ENCODE assay signal across 8 cellular contexts in genomic region chr19:13100031-13100588, GRCh38. TPM values are rescaled to one million over a fixed set of nuclear protein-coding genes. Genes with fewer than 3 reads are reported as not detected.
DNase-seq lines count a peak whose midpoint lies in the region; ATAC-seq and TF ChIP-seq lines count a peak whose summit lies in the region.

No MANE protein-coding gene starts in this region.

- peaks cover 4% of the 10 kb centered on the region for H3K36me3 Mint-ChIP-seq in activated naive CD4-positive, alpha-beta T cell treated with anti-CD3 and anti-CD28 coated beads for 36 hours (ENCODE audit: low read depth)
- H3K36me3 Mint-ChIP-seq in naive B cell = peaks cover 9% of the 10 kb centered on the region in 2 donors

- H3K27me3 Mint-ChIP-seq in activated naive CD4-positive, alpha-beta T cell treated with anti-CD3 and anti-CD28 coated beads for 36 hours (ENCODE audit: low read depth) = peaks cover 25% of the 10 kb centered on the region
- no peaks in the 10 kb centered on the region for H3K27me3 Mint-ChIP-seq in naive B cell

- peaks cover 54% of the 10 kb centered on the region for H3K4me1 Mint-ChIP-seq in activated naive CD4-positive, alpha-beta T cell treated with anti-CD3 and anti-CD28 coated beads for 36 hours (ENCODE audit: low read depth)
- H3K4me1 Mint-ChIP-seq in naive B cell = peaks cover 36 to 57% (median 45%) of the 10 kb centered on the region in 3 donors

- no peak for TF ChIP-seq CTCF in vagina (IDR thresholded peaks at IDR 0.05)

- H3K4me3 Mint-ChIP-seq in activated naive CD4-positive, alpha-beta T cell treated with anti-CD3 and anti-CD28 coated beads for 36 hours = peak overlapping the region; percentile 60
- H3K4me3 Mint-ChIP-seq in naive B cell = peak overlapping the region; percentile 88 to 98 (median 92)

- intact Hi-C loops in activated naive CD4-positive, alpha-beta T cell treated with anti-CD3 and anti-CD28 coated beads for 36 hours (cut with micrococcal nuclease) = loop anchor here (1.0 to 5.0 kb wide), 4 partner anchors 17 to 318 kb away; no protein-coding TSS in a partner anchor
- intact Hi-C loops in vagina (cut with DNase I) = loop anchor here (5.0 kb wide), 1 partner anchor 52 kb away; the partner anchor contains the start of genes IER2 and STX10

- CTCF ChIA-PET in activated naive CD4-positive, alpha-beta T cell treated with anti-CD3 and anti-CD28 coated beads for 36 hours (lab: Charles Lee) = interaction anchor here (0.7 to 1.5 kb wide), 7 partner anchors 32 to 135 kb away, joined by 3 to 8 read pairs (median 3); no protein-coding TSS in a partner anchor

- peak overlapping the region; percentile 90 for H3K27ac ChIP-seq in vagina

- no peaks in the 10 kb centered on the region for H3K36me3 ChIP-seq in vagina

- DNase-seq in CD1c-positive myeloid dendritic cell (ENCODE audit: extremely low spot score) = peak; percentile 57
- DNase-seq in NAMALWA (ENCODE audit: low spot score) = peak; percentile 40
- DNase-seq in activated naive CD4-positive, alpha-beta T cell treated with anti-CD3 and anti-CD28 coated beads for 36 hours = peak; percentile 85
- no peak for DNase-seq in naive B cell
- DNase-seq in vagina (ENCODE audit: extremely low spot score in 2 of 2) = no peak
- DNase-seq in NCI-H2107 (lab: John Stamatoyannopoulos, UW) = no peak
- DNase-seq in DMS 273 treated with DMSO at 0.1 percent for 48 hours (lab: John Stamatoyannopoulos, UW) = no peak

- peak overlapping the region in 1 of 2 donors; percentile 39 for H3K4me3 ChIP-seq in vagina

- H3K27me3 ChIP-seq in vagina = no peaks in the 10 kb centered on the region

- no peaks in the 10 kb centered on the region for H3K9me3 ChIP-seq in vagina

- TF ChIP-seq POLR2A in vagina (IDR thresholded peaks at IDR 0.05) = no peak

- no peaks in the 10 kb centered on the region for H3K9me3 Mint-ChIP-seq in activated naive CD4-positive, alpha-beta T cell treated with anti-CD3 and anti-CD28 coated beads for 36 hours
- H3K9me3 Mint-ChIP-seq in naive B cell = no peaks in the 10 kb centered on the region

- H3K4me1 ChIP-seq in vagina = peaks cover 80% of the 10 kb centered on the region

- H3K27ac Mint-ChIP-seq in activated naive CD4-positive, alpha-beta T cell treated with anti-CD3 and anti-CD28 coated beads for 36 hours = peak overlapping the region; percentile 80
- H3K27ac Mint-ChIP-seq in naive B cell = peak overlapping the region; percentile 91 to 98 (median 96)

- ATAC-seq in naive B cell (ENCODE audit: low read depth in 2 of 2) = no peak
- no peak for ATAC-seq in HG03045 (IDR thresholded peaks at IDR 0.05; ENCODE audit: unreplicated experiment)

RNA-seq across cellular contexts. Expression of gene LYL1, which starts 2.5 kb away (rescaled TPM):
- 1 to 10 TPM; 1.8 to 2.2 TPM for total RNA-seq in activated naive CD4-positive, alpha-beta T cell treated with anti-CD3 and anti-CD28 coated beads for 36 hours
- polyA plus RNA-seq in naive B cell (ENCODE audit: low read depth in 6 of 6) = 10 to 100 TPM; 39.9 to 88.3 (median 50.8) TPM
- 11.5 TPM for total RNA-seq in vagina

RNA-seq across cellular contexts. Expression of gene TRMT1, which starts 16.4 kb away (rescaled TPM):
- total RNA-seq in activated naive CD4-positive, alpha-beta T cell treated with anti-CD3 and anti-CD28 coated beads for 36 hours = 10 to 100 TPM; 55.8 to 59.6 TPM
- 10 to 100 TPM; 20.2 to 36.3 (median 24.1) TPM for polyA plus RNA-seq in naive B cell (ENCODE audit: low read depth in 6 of 6)
- 28.0 TPM for total RNA-seq in vagina

RNA-seq across cellular contexts. Expression of gene NACC1, which starts 18.0 kb away (rescaled TPM):
- total RNA-seq in activated naive CD4-positive, alpha-beta T cell treated with anti-CD3 and anti-CD28 coated beads for 36 hours = 10 to 100 TPM; 41.3 to 45.0 TPM
- polyA plus RNA-seq in naive B cell (ENCODE audit: low read depth in 6 of 6) = 1 to 10 TPM in 2 of 6 donors, under 1 TPM in 4; 0.47 to 1.4 (median 0.67) TPM
- total RNA-seq in vagina = 22.6 TPM

RNA-seq across cellular contexts. Expression of gene STX10, which starts 50.1 kb away (rescaled TPM):
- total RNA-seq in activated naive CD4-positive, alpha-beta T cell treated with anti-CD3 and anti-CD28 coated beads for 36 hours = 10 to 100 TPM; 48.3 to 48.9 TPM
- 10 to 100 TPM; 48.2 to 84.3 (median 60.0) TPM for polyA plus RNA-seq in naive B cell (ENCODE audit: low read depth in 6 of 6)
- total RNA-seq in vagina = 71.5 TPM

RNA-seq across cellular contexts. Expression of gene IER2, which starts 50.1 kb away (rescaled TPM):
- total RNA-seq in activated naive CD4-positive, alpha-beta T cell treated with anti-CD3 and anti-CD28 coated beads for 36 hours = 100 to 1,000 TPM; 120 to 123 TPM
- polyA plus RNA-seq in naive B cell (ENCODE audit: low read depth in 6 of 6) = 1,000 to 10,000 TPM in 2 of 6 donors, 100 to 1,000 TPM in 4; 351 to 1,131 (median 562) TPM
- 152 TPM for total RNA-seq in vagina

Comparison
In these comparisons a context has a peak if more than half of its experiments do, and no peak if none do; other contexts are left out.
1. DNase-seq: peak in CD1c-positive myeloid dendritic cell (single experiment), NAMALWA (single experiment) and activated naive CD4-positive, alpha-beta T cell treated with anti-CD3 and anti-CD28 coated beads for 36 hours (single experiment); none in naive B cell (single experiment), vagina (0 of 2), NCI-H2107 (single experiment) and DMS 273 treated with DMSO at 0.1 percent for 48 hours (single experiment).